17 cellular contexts compared by ENCODE assay signal in the genomic region with DNA sequence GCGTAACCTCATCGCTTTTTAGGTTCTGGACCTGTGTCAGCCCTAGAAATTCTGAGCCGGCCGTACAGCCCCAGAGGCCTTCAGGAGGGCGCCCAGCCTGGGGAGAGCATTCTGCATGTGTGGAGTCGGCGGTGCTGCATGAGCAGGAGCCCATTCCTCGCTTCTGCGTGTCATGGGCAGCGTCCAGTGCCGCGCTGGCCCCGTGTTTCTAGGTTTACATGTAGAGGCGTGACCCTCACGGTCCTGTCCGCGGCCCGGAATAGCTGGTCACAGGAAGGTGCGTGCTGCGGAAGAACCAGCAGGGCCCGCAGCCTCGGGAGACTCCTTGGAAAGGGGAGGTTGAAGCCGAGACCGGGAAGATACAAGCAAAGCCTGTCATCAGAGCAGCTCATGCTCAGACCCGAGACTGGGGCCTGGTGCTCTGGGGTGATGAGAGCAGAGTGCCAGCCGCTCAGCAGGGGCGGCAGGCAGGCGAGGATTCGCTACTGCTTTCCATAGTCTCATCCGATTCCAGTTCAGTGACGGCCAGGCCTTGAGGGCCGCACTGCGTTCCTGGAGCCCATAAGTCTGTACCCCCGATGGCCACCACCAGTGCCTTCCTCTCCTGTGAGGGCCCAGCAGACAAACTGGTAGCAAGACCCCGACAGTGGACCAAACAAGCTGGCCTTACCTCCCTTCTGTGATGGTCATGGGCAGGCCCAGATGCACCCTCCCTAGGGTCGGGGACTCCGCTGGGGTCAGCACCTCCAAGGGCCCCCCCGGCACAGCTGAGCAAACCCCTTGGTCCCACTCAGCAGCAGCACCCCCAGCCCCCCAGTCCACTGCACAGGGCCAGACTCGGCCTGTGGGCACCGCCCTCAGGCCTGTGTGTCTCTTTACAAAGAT. TPM values are rescaled to one million over a fixed set of nuclear protein-coding genes. Genes with fewer than 3 reads are reported as not detected.
DNase-seq lines count a peak whose midpoint lies in the region; ATAC-seq and TF ChIP-seq lines count a peak whose summit lies in the region.
"Had no signal": no experiment of that assay in that cellular context is flagged by ENCODE, and none has a peak within 500 bp of the region (broad histone marks: within the 10 kb centered on the region; RNA-seq: fewer than 3 reads in every experiment).

No MANE protein-coding gene starts in this region.

- no peaks in the 10 kb centered on the region for H4K20me1 ChIP-seq in SK-N-SH (ENCODE audit: insufficient read depth)

- H3K27ac ChIP-seq in SK-N-SH (ENCODE audit: low read depth in 2 of 2, low read length in 1 of 2), result no peak overlapping the region
- no peak overlapping the region for H3K27ac ChIP-seq in right cardiac atrium (ENCODE audit: low read length)
- H3K27ac ChIP-seq: 22Rv1, epithelial cell of prostate, heart left ventricle, HL-60, prostate gland, skin epidermis, tibial artery had no signal

- CTCF ChIA-PET in SK-N-SH (lab: Yijun Ruan, JAX), result interaction anchor here (0.7 to 7.0 kb wide), 23 partner anchors 8 to 274 kb away, joined by 3 to 41 read pairs (median 4); no protein-coding TSS in a partner anchor

- H3K36me3 ChIP-seq in SK-N-SH (replicated peaks in 1 of 2; ENCODE audit: control insufficient read depth in 1 of 2, insufficient read depth in 2 of 2, low read length in 1 of 2), result peaks cover 3 to 6% of the 10 kb centered on the region in 2 experiments
- H3K36me3 ChIP-seq: prostate gland had no signal

- no peak for TF ChIP-seq RAD21 in SK-N-SH (IDR thresholded peaks at IDR 0.05; ENCODE audit: low read length)

- H3K79me2 ChIP-seq in SK-N-SH (ENCODE audit: insufficient read depth), result no peaks in the 10 kb centered on the region

- H3F3A ChIP-seq in SK-N-SH (replicated peaks; ENCODE audit: insufficient read depth), result no peaks in the 10 kb centered on the region

- no peak for DNase-seq in SK-N-SH
- DNase-seq in right cardiac atrium, result peak in 2 of 3 donors; percentile 65 to 69
- peak; percentile 67 for DNase-seq in sciatic nerve (ENCODE audit: low spot score)
- no peak for DNase-seq in NCI-H524 (lab: John Stamatoyannopoulos, UW)
- DNase-seq in NCI-H146 treated with DMSO at 0.1 percent for 48 hours (lab: John Stamatoyannopoulos, UW; ENCODE audit: unreplicated experiment), result no peak
- DNase-seq: NCI-H2081 treated with DMSO at 0.1 percent for 48 hours had no signal

- POLR2A ChIA-PET in SK-N-SH (lab: Yijun Ruan, JAX), result no interaction called here

- intact Hi-C loops in right cardiac atrium (cut with DNase I), result loop anchor here (2.0 to 5.0 kb wide), 4 partner anchors 147 to 265 kb away; no protein-coding TSS in a partner anchor
- intact Hi-C loops in sciatic nerve (cut with DNase I), result loop anchor here (5.0 kb wide), 2 partner anchors 147 to 262 kb away; no protein-coding TSS in a partner anchor

- no peak for TF ChIP-seq CTCF in SK-N-SH (IDR thresholded peaks at IDR 0.05)

- no peak overlapping the region for H3K4me2 ChIP-seq in SK-N-SH

- peak; percentile 8 for ATAC-seq in SK-N-SH treated with all-trans-retinoic acid at 6 μM for 48 hours
- ATAC-seq in HG03354 (IDR thresholded peaks at IDR 0.05; ENCODE audit: poor library complexity, severe bottlenecking, unreplicated experiment), result peak; percentile 3
- peak; percentile 4 to 10 for ATAC-seq in right cardiac atrium
- peak; percentile 7 for ATAC-seq in sciatic nerve
- ATAC-seq in GM21515 (IDR thresholded peaks at IDR 0.05; ENCODE audit: unreplicated experiment), result no peak

- H3K4me1 ChIP-seq in SK-N-SH (ENCODE audit: control insufficient read depth in 1 of 2, insufficient read depth in 2 of 2, low read depth in 1 of 2, low read length in 1 of 2) (no peaks in the 10 kb centered on the region; a peak in 1 of 4 replicates), right cardiac atrium (ENCODE audit: control insufficient read depth, insufficient read depth, low read length) (no peaks in the 10 kb centered on the region)
- H3K4me1 ChIP-seq: prostate gland had no signal

- WGBS in SK-N-SH (ENCODE audit: low lambda C conversion rate), result 80% methylated on average over 30 of the region's 40 CpGs
- 92% methylated on average over 40 of the region's 40 CpGs for WGBS in right cardiac atrium

- H3K9me2 ChIP-seq in SK-N-SH, result no peaks in the 10 kb centered on the region

- H3K27me3 ChIP-seq in SK-N-SH (ENCODE audit: insufficient read depth) (peaks cover 30% of the 10 kb centered on the region), right cardiac atrium (ENCODE audit: control insufficient read depth, insufficient read depth) (no peaks in the 10 kb centered on the region)
- H3K27me3 ChIP-seq: heart left ventricle, tibial artery had no signal

- no peaks in the 10 kb centered on the region for H3K9me3 ChIP-seq in SK-N-SH
- no peaks in the 10 kb centered on the region for H3K9me3 ChIP-seq in right cardiac atrium (ENCODE audit: control insufficient read depth, low read length)
- H3K9me3 ChIP-seq: heart left ventricle, prostate gland, tibial artery had no signal

- H3K4me3 ChIP-seq in SK-N-SH (ENCODE audit: low read depth in 2 of 2, low read length in 1 of 2) (no peak overlapping the region), right cardiac atrium (ENCODE audit: low read length) (no peak overlapping the region)
- H3K4me3 ChIP-seq: heart left ventricle, prostate gland, skin epidermis, tibial artery had no signal

- no peak for TF ChIP-seq EP300 in SK-N-SH (IDR thresholded peaks at IDR 0.05; ENCODE audit: borderline replicate concordance in 1 of 2, low read depth in 1 of 2, low read length in 1 of 2)

- no peak overlapping the region for H3K9ac ChIP-seq in SK-N-SH

- H2AFZ ChIP-seq in SK-N-SH (ENCODE audit: low read depth), result no peak overlapping the region

TF ChIP-seq in SK-N-SH treated with all-trans-retinoic acid at 6 μM for 48 hours, 23 proteins besides CTCF, POLR2A, EP300 and RAD21 (continues in another document):
- TF ChIP-seq CSDC2 (CRISPR knock-in tag; IDR thresholded peaks at IDR 0.05) (no peak), ZNF70 (CRISPR knock-in tag; IDR thresholded peaks at IDR 0.05) (no peak), RARB (CRISPR knock-in tag; IDR thresholded peaks at IDR 0.05) (no peak), ZFP30 (CRISPR knock-in tag; IDR thresholded peaks at IDR 0.05) (no peak), ZNF8 (CRISPR knock-in tag; IDR thresholded peaks at IDR 0.05) (no peak), TCF4 (CRISPR knock-in tag; IDR thresholded peaks at IDR 0.05; ENCODE audit: borderline replicate concordance) (no peak), PPARA (CRISPR knock-in tag; IDR thresholded peaks at IDR 0.05; ENCODE audit: borderline replicate concordance) (no peak), ZFP3 (CRISPR knock-in tag; IDR thresholded peaks at IDR 0.05) (no peak)
- TF ChIP-seq, protein P1, sequence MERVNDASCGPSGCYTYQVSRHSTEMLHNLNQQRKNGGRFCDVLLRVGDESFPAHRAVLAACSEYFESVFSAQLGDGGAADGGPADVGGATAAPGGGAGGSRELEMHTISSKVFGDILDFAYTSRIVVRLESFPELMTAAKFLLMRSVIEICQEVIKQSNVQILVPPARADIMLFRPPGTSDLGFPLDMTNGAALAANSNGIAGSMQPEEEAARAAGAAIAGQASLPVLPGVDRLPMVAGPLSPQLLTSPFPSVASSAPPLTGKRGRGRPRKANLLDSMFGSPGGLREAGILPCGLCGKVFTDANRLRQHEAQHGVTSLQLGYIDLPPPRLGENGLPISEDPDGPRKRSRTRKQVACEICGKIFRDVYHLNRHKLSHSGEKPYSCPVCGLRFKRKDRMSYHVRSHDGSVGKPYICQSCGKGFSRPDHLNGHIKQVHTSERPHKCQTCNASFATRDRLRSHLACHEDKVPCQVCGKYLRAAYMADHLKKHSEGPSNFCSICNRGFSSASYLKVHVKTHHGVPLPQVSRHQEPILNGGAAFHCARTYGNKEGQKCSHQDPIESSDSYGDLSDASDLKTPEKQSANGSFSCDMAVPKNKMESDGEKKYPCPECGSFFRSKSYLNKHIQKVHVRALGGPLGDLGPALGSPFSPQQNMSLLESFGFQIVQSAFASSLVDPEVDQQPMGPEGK (CRISPR knock-in tag; IDR thresholded peaks at IDR 0.05; ENCODE audit: borderline replicate concordance), result no peak

TF ChIP-seq in SK-N-SH, 30 proteins besides CTCF, POLR2A, EP300 and RAD21 (continues in another document):
- no peak for TF ChIP-seq ELF1 (IDR thresholded peaks at IDR 0.05)
- TF ChIP-seq, protein P2, sequence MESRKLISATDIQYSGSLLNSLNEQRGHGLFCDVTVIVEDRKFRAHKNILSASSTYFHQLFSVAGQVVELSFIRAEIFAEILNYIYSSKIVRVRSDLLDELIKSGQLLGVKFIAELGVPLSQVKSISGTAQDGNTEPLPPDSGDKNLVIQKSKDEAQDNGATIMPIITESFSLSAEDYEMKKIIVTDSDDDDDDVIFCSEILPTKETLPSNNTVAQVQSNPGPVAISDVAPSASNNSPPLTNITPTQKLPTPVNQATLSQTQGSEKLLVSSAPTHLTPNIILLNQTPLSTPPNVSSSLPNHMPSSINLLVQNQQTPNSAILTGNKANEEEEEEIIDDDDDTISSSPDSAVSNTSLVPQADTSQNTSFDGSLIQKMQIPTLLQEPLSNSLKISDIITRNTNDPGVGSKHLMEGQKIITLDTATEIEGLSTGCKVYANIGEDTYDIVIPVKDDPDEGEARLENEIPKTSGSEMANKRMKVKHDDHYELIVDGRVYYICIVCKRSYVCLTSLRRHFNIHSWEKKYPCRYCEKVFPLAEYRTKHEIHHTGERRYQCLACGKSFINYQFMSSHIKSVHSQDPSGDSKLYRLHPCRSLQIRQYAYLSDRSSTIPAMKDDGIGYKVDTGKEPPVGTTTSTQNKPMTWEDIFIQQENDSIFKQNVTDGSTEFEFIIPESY (IDR thresholded peaks at IDR 0.05; ENCODE audit: borderline replicate concordance, low read depth), result no peak

RNA-seq across cellular contexts. Expression of a gene that starts 15.6 kb away (rescaled TPM):
- polyA plus RNA-seq in SK-N-SH (2012; rRNA removed), result 0.02 TPM in 1 of 2 replicates, not detected in the other
- polyA plus RNA-seq in SK-N-SH (2012; cell fraction: cytosol; rRNA removed), result not detected in 2 replicates
- polyA plus RNA-seq in SK-N-SH (2012; cell fraction: nucleus; rRNA removed), result not detected in 2 replicates
- 10 to 100 TPM; 20.1 to 25.3 (median 20.8) TPM for total RNA-seq in right cardiac atrium
- polyA plus RNA-seq in right cardiac atrium, result 14.7 TPM
- total RNA-seq in sciatic nerve, result 80.3 TPM
- total RNA-seq: HepG2 had no signal
- polyA plus RNA-seq: HepG2 had no signal

Comparison
In these comparisons a context has a peak if more than half of its experiments do, and no peak if none do; other contexts are left out.
1. DNase-seq: peak in right cardiac atrium (2 of 3) and sciatic nerve (single experiment); none in SK-N-SH (single experiment), NCI-H524 (0 of 2) and NCI-H146 treated with DMSO at 0.1 percent for 48 hours (single experiment).